14 cellular contexts compared by ENCODE assay signal in genomic region chr6:90078513-90079289, GRCh38.
A peak's percentile ranks its signal among the peaks of the same experiment; 100 is the strongest.
DNase-seq lines count a peak whose midpoint lies in the region; ATAC-seq and FAIRE-seq lines count a peak whose summit lies in the region.
"Had no signal": no experiment of that assay in that cellular context is flagged by ENCODE, and none has a peak within 500 bp of the region (broad histone marks: within the 10 kb centered on the region; RNA-seq: fewer than 3 reads in every experiment).

No MANE protein-coding gene starts in this region.

- no peaks in the 10 kb centered on the region for H3K9me3 ChIP-seq in small intestine (ENCODE audit: control insufficient read depth, low read depth)
- H3K9me3 ChIP-seq: ascending aorta, esophagus muscularis mucosa had no signal

- H3K27me3 Mint-ChIP-seq in activated naive CD8-positive, alpha-beta T cell treated with anti-CD3 and anti-CD28 coated beads, Interleukin-2, amount 50 U/mL, for 24 hours: peaks cover 3% of the 10 kb centered on the region

- DNase-seq in GM18507 (ENCODE audit: extremely low spot score, insufficient read length, low read depth) (no peak), small intestine (no peak), C1 segment of cervical spinal cord (lab: John Stamatoyannopoulos, UW) (no peak), NCI-H1092 treated with DMSO at 0.1 percent for 48 hours (lab: John Stamatoyannopoulos, UW) (no peak), mesenteric fat pad (ENCODE audit: low spot score) (no peak)
- peak; percentile 52 for DNase-seq in activated CD4-positive, CD25-positive, alpha-beta regulatory T cell treated with anti-CD3 and anti-CD28 coated beads, Interleukin-2, amount 50 U/mL, for 72 hours
- DNase-seq in activated naive CD8-positive, alpha-beta T cell treated with anti-CD3 and anti-CD28 coated beads, Interleukin-2, amount 50 U/mL, for 24 hours: peak; percentile 75
- peak; percentile 26 for DNase-seq in stimulated activated CD4-positive, alpha-beta T cell treated with anti-CD3 and anti-CD28 coated beads, Interleukin-2, amount 100 ng/mL, for 4 hours (ENCODE audit: low read depth)
- DNase-seq: NCI-H524, nucleus accumbens had no signal

- peak overlapping the region; percentile 96 for H3K4me3 Mint-ChIP-seq in activated naive CD8-positive, alpha-beta T cell treated with anti-CD3 and anti-CD28 coated beads, Interleukin-2, amount 50 U/mL, for 24 hours

- peaks cover 95% of the 10 kb centered on the region for H3K4me1 Mint-ChIP-seq in activated naive CD8-positive, alpha-beta T cell treated with anti-CD3 and anti-CD28 coated beads, Interleukin-2, amount 50 U/mL, for 24 hours

- peak overlapping the region; percentile 99 for H3K27ac Mint-ChIP-seq in activated naive CD8-positive, alpha-beta T cell treated with anti-CD3 and anti-CD28 coated beads, Interleukin-2, amount 50 U/mL, for 24 hours

- H3K36me3 Mint-ChIP-seq in activated naive CD8-positive, alpha-beta T cell treated with anti-CD3 and anti-CD28 coated beads, Interleukin-2, amount 50 U/mL, for 24 hours (ENCODE audit: low read depth): peaks cover 70% of the 10 kb centered on the region

- FAIRE-seq in GM18507 (lab: Jason Lieb, UNC): peak; percentile 24
- no peak for FAIRE-seq in small intestine (lab: Jason Lieb, UNC)

- no peak overlapping the region for H3K4me3 ChIP-seq in small intestine (ENCODE audit: low read depth in 1 of 2, low read length in 2 of 2)
- H3K4me3 ChIP-seq: ascending aorta, esophagus muscularis mucosa had no signal

- no peaks in the 10 kb centered on the region for H3K36me3 ChIP-seq in small intestine (ENCODE audit: control insufficient read depth in 2 of 2, insufficient read depth in 2 of 2, low read length in 2 of 2)
- H3K36me3 ChIP-seq: ascending aorta, esophagus muscularis mucosa had no signal

- WGBS in small intestine, 3 donors: 73 to 75% (median 74%) methylated on average over 10 of the region's 10 CpGs

- no peaks in the 10 kb centered on the region for H3K9me3 Mint-ChIP-seq in activated naive CD8-positive, alpha-beta T cell treated with anti-CD3 and anti-CD28 coated beads, Interleukin-2, amount 50 U/mL, for 24 hours

- no peak overlapping the region for H3K27ac ChIP-seq in small intestine (ENCODE audit: low read depth in 1 of 2, low read length in 1 of 2)
- H3K27ac ChIP-seq: ascending aorta, C4-2B, esophagus muscularis mucosa, KMS-11 had no signal

- peak; percentile 60 for ATAC-seq in activated naive CD8-positive, alpha-beta T cell treated with anti-CD3 and anti-CD28 coated beads, Interleukin-2, amount 50 U/mL, for 24 hours

- H3K4me1 ChIP-seq in small intestine (ENCODE audit: control insufficient read depth in 2 of 2, insufficient read depth in 1 of 2, low read depth in 1 of 2, low read length in 1 of 2): no peaks in the 10 kb centered on the region
- H3K4me1 ChIP-seq: ascending aorta, esophagus muscularis mucosa had no signal

- H3K27me3 ChIP-seq in small intestine (ENCODE audit: control insufficient read depth in 2 of 2, insufficient read depth in 2 of 2, low read length in 2 of 2): no peaks in the 10 kb centered on the region
- H3K27me3 ChIP-seq: ascending aorta, esophagus muscularis mucosa had no signal

Comparison
In these comparisons a context has a peak if more than half of its experiments do, and no peak if none do; other contexts are left out.
1. DNase-seq: peak in activated CD4-positive, CD25-positive, alpha-beta regulatory T cell treated with anti-CD3 and anti-CD28 coated beads, Interleukin-2, amount 50 U/mL, for 72 hours (single experiment), activated naive CD8-positive, alpha-beta T cell treated with anti-CD3 and anti-CD28 coated beads, Interleukin-2, amount 50 U/mL, for 24 hours (single experiment) and stimulated activated CD4-positive, alpha-beta T cell treated with anti-CD3 and anti-CD28 coated beads, Interleukin-2, amount 100 ng/mL, for 4 hours (single experiment); none in GM18507 (single experiment), small intestine (single experiment), C1 segment of cervical spinal cord (0 of 14), NCI-H1092 treated with DMSO at 0.1 percent for 48 hours (single experiment) and mesenteric fat pad (single experiment).